16 cellular contexts compared by ENCODE assay signal in the genomic region with DNA sequence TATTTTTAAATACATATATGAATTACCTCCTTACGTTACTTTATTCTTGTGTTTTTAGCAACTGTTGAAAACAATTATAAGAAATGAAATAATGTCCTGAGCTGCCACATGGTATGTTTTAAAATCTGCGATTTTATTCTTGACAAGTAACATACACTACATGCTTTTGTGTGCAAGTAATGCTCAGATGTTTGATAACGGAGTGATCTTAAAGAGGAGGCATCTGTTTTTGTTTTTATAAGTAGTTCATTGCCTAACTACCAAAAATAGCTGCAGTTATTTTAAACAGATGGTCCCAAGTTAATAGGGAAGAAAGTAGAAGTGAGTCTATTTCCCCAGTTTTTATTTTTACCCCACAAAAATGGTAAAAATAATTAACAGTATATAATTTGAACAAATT. TPM values are rescaled to one million over a fixed set of nuclear protein-coding genes. Genes with fewer than 3 reads are reported as not detected.
DNase-seq lines count a peak whose midpoint lies in the region; ATAC-seq and TF ChIP-seq lines count a peak whose summit lies in the region.
"Had no signal": no experiment of that assay in that cellular context is flagged by ENCODE, and none has a peak within 500 bp of the region (broad histone marks: within the 10 kb centered on the region; RNA-seq: fewer than 3 reads in every experiment).

No MANE protein-coding gene starts in this region.

- H3K4me3 ChIP-seq in SK-N-MC: peak overlapping the region; percentile 43
- H3K4me3 ChIP-seq in fibroblast of pulmonary artery (replicated peaks; ENCODE audit: low read depth, low read length): no peak overlapping the region
- H3K4me3 ChIP-seq in skeletal muscle satellite cell (ENCODE audit: low read length): no peak overlapping the region
- H3K4me3 ChIP-seq in effector memory CD4-positive, alpha-beta T cell (ENCODE audit: insufficient read depth, low read depth, low read length, poor library complexity, severe bottlenecking): no peak overlapping the region
- H3K4me3 ChIP-seq: colonic mucosa, ovary had no signal

- TF ChIP-seq CTCF in fibroblast of pulmonary artery (IDR thresholded peaks at IDR 0.05; ENCODE audit: low read length, missing control alignments): no peak

- H3K4me1 ChIP-seq in skeletal muscle satellite cell (ENCODE audit: control insufficient read depth, insufficient read depth, low read length): peaks cover 33% of the 10 kb centered on the region
- no peaks in the 10 kb centered on the region for H3K4me1 ChIP-seq in effector memory CD4-positive, alpha-beta T cell (ENCODE audit: control insufficient read depth, insufficient read depth, low read length, poor library complexity, severe bottlenecking)

- H3K36me3 ChIP-seq in SK-N-MC (ENCODE audit: insufficient read depth, low read length) (no peaks in the 10 kb centered on the region), skeletal muscle satellite cell (ENCODE audit: insufficient read depth, low read length) (no peaks in the 10 kb centered on the region)
- no peaks in the 10 kb centered on the region for H3K36me3 ChIP-seq in effector memory CD4-positive, alpha-beta T cell (ENCODE audit: control insufficient read depth, insufficient read depth, low read length)
- H3K36me3 ChIP-seq: colonic mucosa, ovary had no signal

- H3K4me2 ChIP-seq in skeletal muscle satellite cell (ENCODE audit: low read length): peak overlapping the region; percentile 12

- DNase-seq in DMS 273 (lab: John Stamatoyannopoulos, UW; ENCODE audit: unreplicated experiment) (peak; percentile 77), SK-N-MC (ENCODE audit: low read depth, low spot score) (no peak), fibroblast of pulmonary artery (ENCODE audit: low read depth) (peak; percentile 70), nucleus accumbens (lab: John Stamatoyannopoulos, UW) (no peak), putamen (ENCODE audit: low spot score) (no peak)
- DNase-seq in effector memory CD4-positive, alpha-beta T cell: no peak
- DNase-seq: activated CD4-positive, alpha-beta T cell treated with anti-CD3 and anti-CD28 coated beads, Interleukin-2, amount 50 U/mL, for 4 hours; activated T-cell treated with anti-CD3 and anti-CD28 coated beads, Interleukin-2, amount 50 U/mL, for 72 hours; CD4-positive, alpha-beta memory T cell; colonic mucosa; NCI-H2029 treated with DMSO at 0.1 percent for 48 hours; NCI-H774; ovary; SIG-M5 had no signal

- no peak for ATAC-seq in GM19328 (IDR thresholded peaks at IDR 0.05; ENCODE audit: unreplicated experiment)
- ATAC-seq: activated T-cell treated with anti-CD3 and anti-CD28 coated beads, Interleukin-2, amount 50 U/mL, for 72 hours had no signal

- no peaks in the 10 kb centered on the region for H3K27me3 ChIP-seq in skeletal muscle satellite cell (ENCODE audit: control insufficient read depth, insufficient read depth, low read length)
- H3K27me3 ChIP-seq in effector memory CD4-positive, alpha-beta T cell (replicated peaks; ENCODE audit: control insufficient read depth, insufficient read depth, low read length, poor library complexity, severe bottlenecking): no peaks in the 10 kb centered on the region
- H3K27me3 ChIP-seq: colonic mucosa, ovary had no signal

- no peaks in the 10 kb centered on the region for H3K9me3 ChIP-seq in SK-N-MC (ENCODE audit: low read depth, low read length)
- no peaks in the 10 kb centered on the region for H3K9me3 ChIP-seq in skeletal muscle satellite cell (replicated peaks; ENCODE audit: low read length)
- H3K9me3 ChIP-seq in effector memory CD4-positive, alpha-beta T cell (ENCODE audit: control insufficient read depth, low read length): no peaks in the 10 kb centered on the region
- H3K9me3 ChIP-seq: colonic mucosa, ovary had no signal

- H3K9ac ChIP-seq in SK-N-MC (ENCODE audit: insufficient read length): peak overlapping the region; percentile 52
- no peak overlapping the region for H3K9ac ChIP-seq in skeletal muscle satellite cell (ENCODE audit: low read depth, low read length)

- peak overlapping the region; percentile 86 for H3K27ac ChIP-seq in SK-N-MC
- no peak overlapping the region for H3K27ac ChIP-seq in effector memory CD4-positive, alpha-beta T cell (ENCODE audit: insufficient read depth, low read length, poor library complexity, severe bottlenecking)
- H3K27ac ChIP-seq: colonic mucosa, ovary had no signal

RNA-seq across cellular contexts. Expression of a gene that starts 55.2 kb away (rescaled TPM):
- 5.0 and 6.3 TPM in 2 replicates for total RNA-seq in skeletal muscle satellite cell (2012; rRNA removed)

Comparison
In these comparisons a context has a peak if more than half of its experiments do, and no peak if none do; other contexts are left out.
1. DNase-seq: peak in DMS 273 (single experiment) and fibroblast of pulmonary artery (single experiment); none in SK-N-MC (single experiment), effector memory CD4-positive, alpha-beta T cell (0 of 3), nucleus accumbens (0 of 56) and putamen (single experiment).